11 cellular contexts compared by ENCODE assay signal in genomic region chr21:46226146-46226545, GRCh38. TPM values are rescaled to one million over a fixed set of nuclear protein-coding genes. Genes with fewer than 3 reads are reported as not detected.
DNase-seq lines count a peak whose midpoint lies in the region; ATAC-seq and TF ChIP-seq lines count a peak whose summit lies in the region.
"Had no signal": no experiment of that assay in that cellular context is flagged by ENCODE, and none has a peak within 500 bp of the region (broad histone marks: within the 10 kb centered on the region; RNA-seq: fewer than 3 reads in every experiment).

No MANE protein-coding gene starts in this region.

- peaks cover 83% of the 10 kb centered on the region for H3K79me2 ChIP-seq in KMS-11 (ENCODE audit: insufficient read depth, low read depth)

- ATAC-seq in HG03280 (IDR thresholded peaks at IDR 0.05; ENCODE audit: unreplicated experiment) = no peak
- no peak for ATAC-seq in HG03108 (IDR thresholded peaks at IDR 0.05; ENCODE audit: unreplicated experiment)
- ATAC-seq in HG03354 (IDR thresholded peaks at IDR 0.05; ENCODE audit: poor library complexity, severe bottlenecking, unreplicated experiment) = no peak
- ATAC-seq: Right ventricle myocardium inferior had no signal

- peak overlapping the region; percentile 4 for H3K4me3 Mint-ChIP-seq in mesothelial cell of epicardium

- H3K36me3 ChIP-seq in KMS-11 (ENCODE audit: insufficient read depth) = peaks cover 4% of the 10 kb centered on the region; the same call in 1 of the 2 replicates

- H3K9ac ChIP-seq in KMS-11 = no peak overlapping the region

- H3K4me1 Mint-ChIP-seq in mesothelial cell of epicardium = peaks cover 36% of the 10 kb centered on the region

- no peak overlapping the region for H2AFZ ChIP-seq in KMS-11 (ENCODE audit: low read depth)

- H3K9me3 Mint-ChIP-seq in mesothelial cell of epicardium = peaks cover under 1% of the 10 kb centered on the region

- H3K27ac Mint-ChIP-seq in mesothelial cell of epicardium = peak overlapping the region; percentile 66

- H3K27me3 Mint-ChIP-seq in mesothelial cell of epicardium (ENCODE audit: low read depth) = no peaks in the 10 kb centered on the region

- 0 out of 2 replicates have a peak, but pooled peaks cover 15% of the 10 kb centered on the region for H4K20me1 ChIP-seq in KMS-11 (ENCODE audit: insufficient read depth)

- no peak overlapping the region for H3K4me3 ChIP-seq in KMS-11 (IDR thresholded peaks at IDR 0.05; ENCODE audit: insufficient read depth, low read depth, low read length)

- H3K27ac ChIP-seq in 22Rv1 = peak overlapping the region; percentile 24; the same call in 1 of the 2 replicates
- H3K27ac ChIP-seq in KMS-11 = peak overlapping the region; percentile 4; the same call in 1 of the 2 replicates

- H3K4me1 ChIP-seq in KMS-11 (ENCODE audit: low read depth, poor library complexity, severe bottlenecking) = peaks cover 34% of the 10 kb centered on the region

- H3K27me3 ChIP-seq in KMS-11 (ENCODE audit: insufficient read depth, low read depth) = no peaks in the 10 kb centered on the region

- peak overlapping the region; percentile 80 for H3K4me2 ChIP-seq in KMS-11

- TF ChIP-seq CTCF in 22Rv1 (IDR thresholded peaks at IDR 0.05) (no peak), KMS-11 (conservative IDR thresholded peaks at IDR 0.05; ENCODE audit: low read depth, low read length) (no peak), mesothelial cell of epicardium (IDR thresholded peaks at IDR 0.05; ENCODE audit: unreplicated experiment) (no peak)

- H3K36me3 Mint-ChIP-seq in mesothelial cell of epicardium = peaks cover 13% of the 10 kb centered on the region

- DNase-seq in ecto neural progenitor cell (ENCODE audit: low spot score) = peak; percentile 32
- DNase-seq in mesothelial cell of epicardium (ENCODE audit: low spot score in 2 of 2, unreplicated experiment in 2 of 2) = no peak
- no peak for DNase-seq in DMS53 treated with DMSO at 0.1 percent for 48 hours (lab: John Stamatoyannopoulos, UW; ENCODE audit: unreplicated experiment)
- DNase-seq: AML-193, MV-4-11 had no signal

RNA-seq across cellular contexts. Expression of gene LSS, which starts 2.4 kb away (rescaled TPM):
- total RNA-seq in mesothelial cell of epicardium = 78.2 to 85.8 TPM (median 80.6 TPM) in 3 replicates

RNA-seq across cellular contexts. Expression of gene SPATC1L, which starts 41.9 kb away (rescaled TPM):
- total RNA-seq in mesothelial cell of epicardium = 27.5 to 28.1 TPM (median 27.6 TPM) in 3 replicates

RNA-seq across cellular contexts. Expression of gene MCM3AP, which starts 59.3 kb away (rescaled TPM):
- total RNA-seq in mesothelial cell of epicardium = 138 to 150 TPM (median 139 TPM) in 3 replicates

RNA-seq across cellular contexts. Expression of gene YBEY, which starts 60.0 kb away (rescaled TPM):
- total RNA-seq in mesothelial cell of epicardium = 17.2 to 18.4 TPM (median 17.7 TPM) in 3 replicates
